In genomic region chr12:130782245-130782644, GRCh38 we compare ENCODE assay signal across 1 cellular context.
TF ChIP-seq lines count a peak whose summit lies in the region.

No MANE protein-coding gene starts in this region.

TF ChIP-seq in K562, 482 proteins besides CTCF, POLR2A, EP300 and RAD21:
- TF ChIP-seq HNRNPL (IDR thresholded peaks at IDR 0.05; ENCODE audit: low read depth, low read length) (0 out of 2 replicates have a peak, but pooled peaks have one; percentile 20), POLR2G (IDR thresholded peaks at IDR 0.05; ENCODE audit: low read depth, low read length) (peak; percentile 48)
TF ChIP-seq in K562: peak in this region for 2; not testable (repeated sequence) for 480.
